ENCODE assay signal across 16 cellular contexts in the genomic region with DNA sequence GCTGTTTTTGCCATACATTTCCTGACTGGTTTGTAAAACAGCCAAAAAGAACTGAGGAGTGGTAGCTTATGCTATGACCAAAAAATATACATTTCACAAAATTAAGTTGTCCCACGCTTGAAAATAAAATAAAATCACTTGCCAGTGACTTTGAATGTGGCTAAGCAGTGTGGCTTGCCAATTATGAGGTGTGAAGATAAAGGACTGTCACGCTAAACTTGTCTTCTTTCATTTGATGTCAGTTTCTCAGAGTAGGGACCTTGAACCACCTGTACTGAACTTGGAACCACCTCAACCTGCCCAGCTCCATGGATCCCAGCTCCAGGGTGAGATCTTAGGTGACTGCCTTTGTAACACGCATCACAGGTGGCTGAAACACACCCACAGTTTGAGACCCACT.
DNase-seq lines count a peak whose midpoint lies in the region; ATAC-seq, FAIRE-seq and TF ChIP-seq lines count a peak whose summit lies in the region.
"Had no signal": no experiment of that assay in that cellular context is flagged by ENCODE, and none has a peak within 500 bp of the region (broad histone marks: within the 10 kb centered on the region; RNA-seq: fewer than 3 reads in every experiment).

No MANE protein-coding gene starts in this region.

- H3K4me3 ChIP-seq in heart right ventricle: no peak overlapping the region
- no peak overlapping the region for H3K4me3 ChIP-seq in tibial artery
- H3K4me3 ChIP-seq: GM23338, MG63, sigmoid colon had no signal

- H3K4me1 ChIP-seq in heart right ventricle (peaks cover 0 to 38% (median 0%) of the 10 kb centered on the region in 9 donors), tibial artery (peaks cover 0 to 23% (median 1%) of the 10 kb centered on the region in 4 donors)

- 75 to 84% methylated on average over 3 of the region's 3 CpGs for WGBS in heart right ventricle, 2 donors

- POLR2A ChIA-PET in CD4-positive, alpha-beta T cell (lab: Charles Lee): interaction anchor here (1.8 kb wide), 1 partner anchor 9 kb away, joined by 5 read pairs; no protein-coding TSS in a partner anchor
- POLR2A ChIA-PET in activated CD8-positive, alpha-beta T cell treated with anti-CD3 and anti-CD28 coated beads for 36 hours (lab: Charles Lee): interaction anchor here (0.7 kb wide), 1 partner anchor 112 kb away, joined by 4 read pairs; no protein-coding TSS in a partner anchor

- H3K27me3 Mint-ChIP-seq in CD4-positive, alpha-beta T cell: no peaks in the 10 kb centered on the region
- H3K27me3 Mint-ChIP-seq in activated CD8-positive, alpha-beta T cell treated with anti-CD3 and anti-CD28 coated beads for 36 hours: no peaks in the 10 kb centered on the region
- H3K27me3 Mint-ChIP-seq in natural killer cell (ENCODE audit: low read depth in 2 of 2): no peaks in the 10 kb centered on the region

- CTCF ChIA-PET in CD4-positive, alpha-beta T cell (lab: Charles Lee): no interaction called here
- CTCF ChIA-PET in activated CD8-positive, alpha-beta T cell treated with anti-CD3 and anti-CD28 coated beads for 36 hours (lab: Charles Lee): no interaction called here

- no peaks in the 10 kb centered on the region for H3K9me3 Mint-ChIP-seq in CD4-positive, alpha-beta T cell
- H3K9me3 Mint-ChIP-seq in activated CD8-positive, alpha-beta T cell treated with anti-CD3 and anti-CD28 coated beads for 36 hours: no peaks in the 10 kb centered on the region
- H3K9me3 Mint-ChIP-seq in natural killer cell: peaks cover 2 to 3% of the 10 kb centered on the region in 2 donors
- H3K9me3 Mint-ChIP-seq: GM23338 had no signal

- H3K9me3 ChIP-seq in CD4-positive, alpha-beta T cell (ENCODE audit: control insufficient read depth, low read length): no peaks in the 10 kb centered on the region
- no peaks in the 10 kb centered on the region for H3K9me3 ChIP-seq in heart right ventricle
- H3K9me3 ChIP-seq in tibial artery: no peaks in the 10 kb centered on the region
- H3K9me3 ChIP-seq: BE2C, heart left ventricle, MG63, sigmoid colon had no signal

- H3K27ac ChIP-seq in CD4-positive, alpha-beta T cell (ENCODE audit: low read depth, low read length): no peak overlapping the region
- H3K27ac ChIP-seq in heart right ventricle: peak overlapping the region in 1 of 10 donors; percentile 67
- no peak overlapping the region for H3K27ac ChIP-seq in tibial artery
- H3K27ac ChIP-seq: sigmoid colon had no signal

- intact Hi-C loops in CD4-positive, alpha-beta T cell (cut with DNase I, micrococcal nuclease): no loop called here
- intact Hi-C loops in activated CD8-positive, alpha-beta T cell treated with anti-CD3 and anti-CD28 coated beads for 36 hours (cut with micrococcal nuclease): loop anchor here (5.0 kb wide), 2 partner anchors 106 to 184 kb away; no protein-coding TSS in a partner anchor
- intact Hi-C loops in natural killer cell (cut with micrococcal nuclease) (loop anchor here (5.0 to 10.0 kb wide), 3 partner anchors 146 to 379 kb away; no protein-coding TSS in a partner anchor), heart right ventricle (cut with DNase I) (loop anchor here in 2 of 10 donors (10.0 kb wide), 2 partner anchors 94 to 104 kb away; no protein-coding TSS in a partner anchor), tibial artery (cut with DNase I; ENCODE audit: low total_unique reads) (no loop called here)

- peaks cover 31% of the 10 kb centered on the region for H3K4me1 Mint-ChIP-seq in CD4-positive, alpha-beta T cell (ENCODE audit: low read depth)
- H3K4me1 Mint-ChIP-seq in activated CD8-positive, alpha-beta T cell treated with anti-CD3 and anti-CD28 coated beads for 36 hours (ENCODE audit: low read depth): peaks cover 30% of the 10 kb centered on the region
- H3K4me1 Mint-ChIP-seq in natural killer cell: peaks cover 36 to 46% of the 10 kb centered on the region in 2 donors

- TF ChIP-seq CTCF in CD4-positive, alpha-beta T cell (IDR thresholded peaks at IDR 0.05): no peak
- no peak for TF ChIP-seq CTCF in activated CD8-positive, alpha-beta T cell treated with anti-CD3 and anti-CD28 coated beads for 36 hours (IDR thresholded peaks at IDR 0.05)
- TF ChIP-seq CTCF in natural killer cell (IDR thresholded peaks at IDR 0.05) (no peak), heart right ventricle (IDR thresholded peaks at IDR 0.05) (no peak), tibial artery (IDR thresholded peaks at IDR 0.05) (no peak)

- H3K27me3 ChIP-seq in CD4-positive, alpha-beta T cell (ENCODE audit: control insufficient read depth, insufficient read depth, low read length): no peaks in the 10 kb centered on the region
- no peaks in the 10 kb centered on the region for H3K27me3 ChIP-seq in heart right ventricle
- no peaks in the 10 kb centered on the region for H3K27me3 ChIP-seq in tibial artery
- H3K27me3 ChIP-seq: BE2C, MG63, sigmoid colon had no signal

- H3K36me3 ChIP-seq in heart right ventricle (no peaks in the 10 kb centered on the region), tibial artery (no peaks in the 10 kb centered on the region)
- H3K36me3 ChIP-seq: BE2C, heart left ventricle, MG63, sigmoid colon had no signal

- peak overlapping the region; percentile 84 for H3K27ac Mint-ChIP-seq in CD4-positive, alpha-beta T cell
- H3K27ac Mint-ChIP-seq in activated CD8-positive, alpha-beta T cell treated with anti-CD3 and anti-CD28 coated beads for 36 hours: peak overlapping the region; percentile 34
- peak overlapping the region; percentile 95 to 97 for H3K27ac Mint-ChIP-seq in natural killer cell
- H3K27ac Mint-ChIP-seq: GM23338 had no signal

- no peak for ATAC-seq in CD4-positive, alpha-beta T cell (ENCODE audit: poor library complexity)
- no peak for ATAC-seq in activated CD8-positive, alpha-beta T cell treated with anti-CD3 and anti-CD28 coated beads for 36 hours
- ATAC-seq in natural killer cell (peak; percentile 24 to 49 (median 39)), heart right ventricle (no peak), GM19452 (IDR thresholded peaks at IDR 0.05; ENCODE audit: unreplicated experiment) (no peak)
- ATAC-seq: GM23338 had no signal

- H3K36me3 Mint-ChIP-seq in CD4-positive, alpha-beta T cell (ENCODE audit: low read depth): no peaks in the 10 kb centered on the region
- H3K36me3 Mint-ChIP-seq in activated CD8-positive, alpha-beta T cell treated with anti-CD3 and anti-CD28 coated beads for 36 hours (ENCODE audit: low read depth): no peaks in the 10 kb centered on the region
- no peaks in the 10 kb centered on the region for H3K36me3 Mint-ChIP-seq in natural killer cell

- H3K4me3 Mint-ChIP-seq in CD4-positive, alpha-beta T cell: no peak overlapping the region
- no peak overlapping the region for H3K4me3 Mint-ChIP-seq in activated CD8-positive, alpha-beta T cell treated with anti-CD3 and anti-CD28 coated beads for 36 hours
- peak overlapping the region; percentile 86 for H3K4me3 Mint-ChIP-seq in natural killer cell
- H3K4me3 Mint-ChIP-seq: GM23338 had no signal

- no peak for DNase-seq in CD4-positive, alpha-beta T cell
- DNase-seq in GM19239 (ENCODE audit: insufficient read length, low spot score): no peak
- no peak for DNase-seq in activated CD8-positive, alpha-beta T cell treated with anti-CD3 and anti-CD28 coated beads for 36 hours
- peak; percentile 20 for DNase-seq in natural killer cell
- no peak for DNase-seq in heart right ventricle
- no peak for DNase-seq in tibial artery
- DNase-seq: anterior cingulate cortex, BE2C, DMS153, MG63, NCI-H1694 treated with DMSO at 0.1 percent for 48 hours, sigmoid colon, SW 1271 had no signal

- FAIRE-seq in GM19239 (lab: Jason Lieb, UNC): peak; percentile 59

Comparison
In these comparisons a context has a peak if more than half of its experiments do, and no peak if none do; other contexts are left out.
1. ATAC-seq: peak in natural killer cell (3 of 3); none in CD4-positive, alpha-beta T cell (single experiment), activated CD8-positive, alpha-beta T cell treated with anti-CD3 and anti-CD28 coated beads for 36 hours (single experiment), heart right ventricle (0 of 8) and GM19452 (single experiment).
2. H3K27ac Mint-ChIP-seq: peak in every context shown above with its lines; median percentile 96 in natural killer cell; 84 in CD4-positive, alpha-beta T cell; 34 in activated CD8-positive, alpha-beta T cell treated with anti-CD3 and anti-CD28 coated beads for 36 hours.
3. intact Hi-C loops: an anchor here in activated CD8-positive, alpha-beta T cell treated with anti-CD3 and anti-CD28 coated beads for 36 hours (5.0 kb wide) and natural killer cell (5.0 to 10.0 kb wide); none called in CD4-positive, alpha-beta T cell and tibial artery.